Comparison of ENCODE assay signal across 20 cellular contexts in genomic region chr15:88493811-88494210, GRCh38.
"Had no signal": no experiment of that assay in that cellular context is flagged by ENCODE, and none has a peak within 500 bp of the region (broad histone marks: within the 10 kb centered on the region; RNA-seq: fewer than 3 reads in every experiment).

No MANE protein-coding gene starts in this region.

- ATAC-seq: activated CD4-positive, alpha-beta T cell treated with anti-CD3 and anti-CD28 coated beads for 36 hours; activated T-helper 17 cell treated with anti-CD3 and anti-CD28 coated beads, Interleukin-2, amount 50 U/mL, for 72 hours; foreskin keratinocyte; natural killer cell; stimulated activated naive CD8-positive, alpha-beta T cell treated with anti-CD3 and anti-CD28 coated beads, Interleukin-15, Interleukin-2, amounts not matched to agents 100 U/mL and 50 U/mL, for 24 hours; upper lobe of right lung had no signal

- H3K4me3 ChIP-seq: adrenal gland, ascending aorta, left ventricle myocardium inferior, upper lobe of right lung had no signal

- H3K27ac ChIP-seq: adrenal gland, ascending aorta, foreskin keratinocyte, upper lobe of right lung had no signal

- H3K36me3 ChIP-seq: adrenal gland, ascending aorta, upper lobe of right lung had no signal

- H3K27me3 ChIP-seq: adrenal gland, ascending aorta, foreskin keratinocyte, upper lobe of right lung had no signal

- H3K9me3 ChIP-seq: adrenal gland, ascending aorta, left ventricle myocardium inferior, upper lobe of right lung had no signal

- DNase-seq: activated B cell treated with CpG ODN at 0.5 μM for 24 hours; activated CD4-positive, alpha-beta T cell treated with anti-CD3 and anti-CD28 coated beads for 36 hours; activated CD4-positive, alpha-beta T cell treated with anti-CD3 and anti-CD28 coated beads, Interleukin-2, amount 50 U/mL, for 4 hours; activated CD8-positive, alpha-beta memory T cell treated with anti-CD3 and anti-CD28 coated beads for 24 hours; activated CD8-positive, alpha-beta memory T cell treated with anti-CD3 and anti-CD28 coated beads, Interleukin-2, amount 50 U/mL, for 4 hours; activated naive CD4-positive, alpha-beta T cell; activated T-cell treated with anti-CD3 and anti-CD28 coated beads, Interleukin-2, amount 50 U/mL, for 24 hours; adrenal gland; central memory CD4-positive, alpha-beta T cell; effector CD8-positive, alpha-beta T cell; foreskin keratinocyte; hippocampal formation; left ventricle myocardium inferior; natural killer cell; stimulated activated CD4-positive, alpha-beta T cell treated with anti-CD3 and anti-CD28 coated beads, Interleukin-4, amount 100 ng/mL, for 4 hours; stimulated activated naive CD8-positive, alpha-beta T cell treated with anti-CD3 and anti-CD28 coated beads, Interleukin-15, Interleukin-2, amounts not matched to agents 100 U/mL and 50 U/mL, for 24 hours; T-helper 9 cell; upper lobe of right lung had no signal

- H3K4me1 ChIP-seq: ascending aorta, foreskin keratinocyte, upper lobe of right lung had no signal
